In genomic region chr6:7974932-7975763, GRCh38 we compare ENCODE assay signal across 9 cellular contexts.
DNase-seq lines count a peak whose midpoint lies in the region; ATAC-seq and TF ChIP-seq lines count a peak whose summit lies in the region.
"Had no signal": no experiment of that assay in that cellular context is flagged by ENCODE, and none has a peak within 500 bp of the region (broad histone marks: within the 10 kb centered on the region; RNA-seq: fewer than 3 reads in every experiment).

No MANE protein-coding gene starts in this region.

- peak; percentile 45 for ATAC-seq in HG03342 (IDR thresholded peaks at IDR 0.05; ENCODE audit: unreplicated experiment)
- peak; percentile 96 for ATAC-seq in Right ventricle myocardium superior (ENCODE audit: poor library complexity)

- H3K4me3 ChIP-seq in BE2C (ENCODE audit: low read depth, low read length) (peak overlapping the region; percentile 50), rectal smooth muscle tissue (ENCODE audit: low read length) (peak overlapping the region; percentile 17)
- H3K4me3 ChIP-seq: cardiac muscle cell had no signal

- H3K27me3 ChIP-seq in BE2C (no peaks in the 10 kb centered on the region), rectal smooth muscle tissue (ENCODE audit: control insufficient read depth, insufficient read depth, low read length) (peaks cover 1% of the 10 kb centered on the region)
- H3K27me3 ChIP-seq: cardiac muscle cell had no signal

- H3K4me1 ChIP-seq in BE2C (peaks cover 10% of the 10 kb centered on the region), rectal smooth muscle tissue (ENCODE audit: control insufficient read depth, insufficient read depth, low read length) (peaks cover 6% of the 10 kb centered on the region)

- H3K9me3 ChIP-seq in BE2C: peaks cover 3% of the 10 kb centered on the region; the same call in 1 of the 2 replicates

- no peak overlapping the region for H3K27ac ChIP-seq in rectal smooth muscle tissue (ENCODE audit: low read depth, low read length)
- H3K27ac ChIP-seq: cardiac muscle cell had no signal

- H3K9ac ChIP-seq in rectal smooth muscle tissue (ENCODE audit: low read length): no peak overlapping the region

- peak; percentile 91 for DNase-seq in BE2C
- DNase-seq in UCSD-AML1 (lab: John Stamatoyannopoulos, UW; ENCODE audit: unreplicated experiment): peak; percentile 55
- peak; percentile 89 for DNase-seq in Right ventricle myocardium superior
- no peak for DNase-seq in NCI-H1930 (lab: John Stamatoyannopoulos, UW)
- DNase-seq in NCI-H526 treated with DMSO at 0.1 percent for 48 hours (lab: John Stamatoyannopoulos, UW): no peak
- DNase-seq in NCI-H2227 treated with DMSO at 0.1 percent for 48 hours (lab: John Stamatoyannopoulos, UW): no peak

- no peaks in the 10 kb centered on the region for H3K36me3 ChIP-seq in BE2C
- no peaks in the 10 kb centered on the region for H3K36me3 ChIP-seq in rectal smooth muscle tissue (ENCODE audit: control insufficient read depth, insufficient read depth, low read length)
- H3K36me3 ChIP-seq: cardiac muscle cell had no signal

- intact Hi-C loops in Right ventricle myocardium superior (cut with DNase I): loop anchor here (10.0 kb wide), 1 partner anchor 60 kb away; the partner anchor contains the start of gene TXNDC5

- TF ChIP-seq CTCF in BE2C (IDR thresholded peaks at IDR 0.05; ENCODE audit: low read depth, low read length): no peak

Comparison
In these comparisons a context has a peak if more than half of its experiments do, and no peak if none do; other contexts are left out.
1. DNase-seq: peak in BE2C (single experiment), UCSD-AML1 (single experiment) and Right ventricle myocardium superior (single experiment); none in NCI-H1930 (0 of 2), NCI-H526 treated with DMSO at 0.1 percent for 48 hours (single experiment) and NCI-H2227 treated with DMSO at 0.1 percent for 48 hours (single experiment).